1 cellular context compared by ENCODE assay signal in the genomic region with DNA sequence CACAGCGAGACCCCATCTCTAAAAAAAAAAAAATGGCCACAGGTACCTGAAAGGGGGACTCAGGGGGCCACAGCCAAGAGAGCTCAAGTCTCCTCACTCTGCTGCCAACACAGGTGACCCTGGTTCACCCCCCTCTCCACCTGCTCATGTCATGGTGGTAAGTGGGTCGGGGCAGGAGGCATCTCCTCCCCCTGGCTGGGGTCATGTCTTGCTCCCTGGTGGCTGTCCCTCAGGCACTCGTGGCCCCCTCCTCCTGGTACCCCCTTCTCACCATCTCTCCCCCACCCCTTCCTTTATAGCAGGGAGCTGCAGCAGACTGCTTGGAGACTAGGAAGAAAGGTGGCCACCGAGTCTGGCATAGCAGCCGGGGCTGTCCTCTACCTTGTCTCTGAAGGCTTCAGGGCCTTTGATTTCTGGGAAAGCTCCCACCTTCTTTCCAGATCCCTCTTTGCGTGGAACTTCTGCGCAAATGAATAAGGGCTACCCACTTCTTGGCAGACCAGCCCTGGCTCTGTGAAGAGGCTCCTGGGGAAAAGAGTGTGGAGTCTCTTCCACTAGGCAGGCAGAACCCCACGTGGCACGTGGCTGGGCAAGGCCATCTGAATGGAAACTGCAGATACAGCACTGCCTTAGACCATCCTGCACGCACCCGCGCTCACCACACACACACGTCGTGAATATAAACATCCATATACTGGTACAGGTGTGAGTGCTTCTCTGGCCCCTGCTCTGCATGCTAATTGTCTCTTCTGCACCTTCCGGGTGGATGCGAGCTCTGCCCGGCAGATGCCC.
TF ChIP-seq lines count a peak whose summit lies in the region.

No MANE protein-coding gene starts in this region.

TF ChIP-seq in HepG2, 621 proteins besides CTCF, POLR2A, EP300 and RAD21:
- TF ChIP-seq JUN (CRISPR knock-in tag; IDR thresholded peaks at IDR 0.05) (no peak), ZNF33A (CRISPR knock-in tag; IDR thresholded peaks at IDR 0.05; ENCODE audit: borderline replicate concordance) (no peak), CBX2 (IDR thresholded peaks at IDR 0.05; ENCODE audit: low read depth, low read length) (no peak), CBX2 (CRISPR knock-in tag; IDR thresholded peaks at IDR 0.05; ENCODE audit: low read depth) (no peak), ZMYM2 (CRISPR knock-in tag; IDR thresholded peaks at IDR 0.05) (no peak), ZNF660 (CRISPR knock-in tag; IDR thresholded peaks at IDR 0.05; ENCODE audit: borderline replicate concordance, low read depth) (no peak), ZNF672 (CRISPR knock-in tag; IDR thresholded peaks at IDR 0.05) (no peak), FOXO1 (CRISPR knock-in tag; IDR thresholded peaks at IDR 0.05) (no peak), KLF6 (CRISPR knock-in tag; IDR thresholded peaks at IDR 0.05) (no peak), NFE2L2 (IDR thresholded peaks at IDR 0.05; ENCODE audit: low read length) (no peak), TEAD3 (CRISPR knock-in tag; optimal IDR thresholded peaks at IDR 0.05; ENCODE audit: borderline replicate concordance) (no peak), ZNF160 (CRISPR knock-in tag; IDR thresholded peaks at IDR 0.05) (no peak), RXRB (CRISPR knock-in tag; IDR thresholded peaks at IDR 0.05; ENCODE audit: borderline replicate concordance) (no peak), RBFOX2 (IDR thresholded peaks at IDR 0.05; ENCODE audit: low read depth, low read length) (no peak)
- TF ChIP-seq, protein P1, sequence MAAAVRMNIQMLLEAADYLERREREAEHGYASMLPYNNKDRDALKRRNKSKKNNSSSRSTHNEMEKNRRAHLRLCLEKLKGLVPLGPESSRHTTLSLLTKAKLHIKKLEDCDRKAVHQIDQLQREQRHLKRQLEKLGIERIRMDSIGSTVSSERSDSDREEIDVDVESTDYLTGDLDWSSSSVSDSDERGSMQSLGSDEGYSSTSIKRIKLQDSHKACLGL (CRISPR knock-in tag; IDR thresholded peaks at IDR 0.05), result no peak
- TF ChIP-seq, protein P2, sequence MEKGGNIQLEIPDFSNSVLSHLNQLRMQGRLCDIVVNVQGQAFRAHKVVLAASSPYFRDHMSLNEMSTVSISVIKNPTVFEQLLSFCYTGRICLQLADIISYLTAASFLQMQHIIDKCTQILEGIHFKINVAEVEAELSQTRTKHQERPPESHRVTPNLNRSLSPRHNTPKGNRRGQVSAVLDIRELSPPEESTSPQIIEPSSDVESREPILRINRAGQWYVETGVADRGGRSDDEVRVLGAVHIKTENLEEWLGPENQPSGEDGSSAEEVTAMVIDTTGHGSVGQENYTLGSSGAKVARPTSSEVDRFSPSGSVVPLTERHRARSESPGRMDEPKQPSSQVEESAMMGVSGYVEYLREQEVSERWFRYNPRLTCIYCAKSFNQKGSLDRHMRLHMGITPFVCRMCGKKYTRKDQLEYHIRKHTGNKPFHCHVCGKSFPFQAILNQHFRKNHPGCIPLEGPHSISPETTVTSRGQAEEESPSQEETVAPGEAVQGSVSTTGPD (CRISPR knock-in tag; IDR thresholded peaks at IDR 0.05), result no peak
- TF ChIP-seq, protein P3, sequence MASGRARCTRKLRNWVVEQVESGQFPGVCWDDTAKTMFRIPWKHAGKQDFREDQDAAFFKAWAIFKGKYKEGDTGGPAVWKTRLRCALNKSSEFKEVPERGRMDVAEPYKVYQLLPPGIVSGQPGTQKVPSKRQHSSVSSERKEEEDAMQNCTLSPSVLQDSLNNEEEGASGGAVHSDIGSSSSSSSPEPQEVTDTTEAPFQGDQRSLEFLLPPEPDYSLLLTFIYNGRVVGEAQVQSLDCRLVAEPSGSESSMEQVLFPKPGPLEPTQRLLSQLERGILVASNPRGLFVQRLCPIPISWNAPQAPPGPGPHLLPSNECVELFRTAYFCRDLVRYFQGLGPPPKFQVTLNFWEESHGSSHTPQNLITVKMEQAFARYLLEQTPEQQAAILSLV (CRISPR knock-in tag; IDR thresholded peaks at IDR 0.05; ENCODE audit: borderline replicate concordance), result no peak
- TF ChIP-seq, protein P4, sequence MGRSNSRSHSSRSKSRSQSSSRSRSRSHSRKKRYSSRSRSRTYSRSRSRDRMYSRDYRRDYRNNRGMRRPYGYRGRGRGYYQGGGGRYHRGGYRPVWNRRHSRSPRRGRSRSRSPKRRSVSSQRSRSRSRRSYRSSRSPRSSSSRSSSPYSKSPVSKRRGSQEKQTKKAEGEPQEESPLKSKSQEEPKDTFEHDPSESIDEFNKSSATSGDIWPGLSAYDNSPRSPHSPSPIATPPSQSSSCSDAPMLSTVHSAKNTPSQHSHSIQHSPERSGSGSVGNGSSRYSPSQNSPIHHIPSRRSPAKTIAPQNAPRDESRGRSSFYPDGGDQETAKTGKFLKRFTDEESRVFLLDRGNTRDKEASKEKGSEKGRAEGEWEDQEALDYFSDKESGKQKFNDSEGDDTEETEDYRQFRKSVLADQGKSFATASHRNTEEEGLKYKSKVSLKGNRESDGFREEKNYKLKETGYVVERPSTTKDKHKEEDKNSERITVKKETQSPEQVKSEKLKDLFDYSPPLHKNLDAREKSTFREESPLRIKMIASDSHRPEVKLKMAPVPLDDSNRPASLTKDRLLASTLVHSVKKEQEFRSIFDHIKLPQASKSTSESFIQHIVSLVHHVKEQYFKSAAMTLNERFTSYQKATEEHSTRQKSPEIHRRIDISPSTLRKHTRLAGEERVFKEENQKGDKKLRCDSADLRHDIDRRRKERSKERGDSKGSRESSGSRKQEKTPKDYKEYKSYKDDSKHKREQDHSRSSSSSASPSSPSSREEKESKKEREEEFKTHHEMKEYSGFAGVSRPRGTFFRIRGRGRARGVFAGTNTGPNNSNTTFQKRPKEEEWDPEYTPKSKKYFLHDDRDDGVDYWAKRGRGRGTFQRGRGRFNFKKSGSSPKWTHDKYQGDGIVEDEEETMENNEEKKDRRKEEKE (IDR thresholded peaks at IDR 0.05), result no peak
- TF ChIP-seq, protein P5, sequence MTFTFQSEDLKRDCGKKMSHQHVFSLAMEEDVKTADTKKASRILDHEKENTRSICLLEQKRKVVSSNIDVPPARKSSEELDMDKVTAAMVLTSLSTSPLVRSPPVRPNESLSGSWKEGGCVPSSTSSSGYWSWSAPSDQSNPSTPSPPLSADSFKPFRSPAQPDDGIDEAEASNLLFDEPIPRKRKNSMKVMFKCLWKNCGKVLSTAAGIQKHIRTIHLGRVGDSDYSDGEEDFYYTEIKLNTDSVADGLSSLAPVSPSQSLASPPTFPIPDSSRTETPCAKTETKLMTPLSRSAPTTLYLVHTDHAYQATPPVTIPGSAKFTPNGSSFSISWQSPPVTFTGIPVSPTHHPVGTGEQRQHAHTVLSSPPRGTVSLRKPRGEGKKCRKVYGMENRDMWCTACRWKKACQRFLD (CRISPR knock-in tag; IDR thresholded peaks at IDR 0.05; ENCODE audit: borderline replicate concordance), result no peak
TF ChIP-seq in HepG2: peak in this region for 0.
